ENCODE assay signal across 8 cellular contexts in the genomic region with DNA sequence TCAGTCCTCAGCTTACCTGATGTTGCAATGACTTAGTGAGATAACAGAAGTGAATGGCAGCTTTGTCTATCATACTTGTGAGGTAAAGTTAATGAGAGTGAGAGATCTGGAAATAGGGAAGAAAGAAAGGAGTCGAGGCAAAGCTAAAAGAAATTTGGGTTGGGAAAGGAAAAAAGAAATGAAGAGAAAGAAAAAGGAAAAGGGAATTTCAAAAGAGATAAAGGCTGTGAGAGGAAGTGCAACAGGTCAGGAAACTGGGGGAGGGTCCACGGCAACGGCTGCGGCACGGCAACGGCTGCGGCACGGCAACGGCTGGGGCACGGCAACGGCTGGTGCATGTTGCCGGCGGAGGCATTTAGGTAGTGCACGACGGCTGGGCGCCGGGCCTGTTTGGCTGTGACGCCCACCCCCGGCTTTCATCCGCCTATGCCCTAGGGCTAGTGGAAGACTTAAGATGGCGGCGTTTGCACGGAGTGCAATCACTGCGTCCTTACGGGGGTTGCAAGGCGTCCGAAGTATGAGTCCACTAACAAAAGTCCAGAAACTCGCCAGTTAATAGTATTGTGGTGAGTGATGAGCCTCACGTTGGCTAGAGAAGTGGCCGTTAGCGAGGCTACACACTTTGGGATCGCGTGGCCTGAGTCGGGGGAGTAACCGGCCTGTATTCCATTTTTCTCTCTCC.
DNase-seq lines count a peak whose midpoint lies in the region; ATAC-seq and TF ChIP-seq lines count a peak whose summit lies in the region.

No MANE protein-coding gene starts in this region.

- H3K36me3 Mint-ChIP-seq in CD4-positive, CD25-positive, alpha-beta regulatory T cell = peaks cover 17% of the 10 kb centered on the region
- H3K36me3 Mint-ChIP-seq in activated CD4-positive, alpha-beta memory T cell treated with anti-CD3 and anti-CD28 coated beads, Interleukin-2, amount 10 ng/mL, durations not matched to agents 7 days and 5 days (ENCODE audit: low read depth) = peaks cover 19% of the 10 kb centered on the region

- ATAC-seq in CD4-positive, CD25-positive, alpha-beta regulatory T cell (ENCODE audit: low read depth in 2 of 2) = peak; percentile 99 to 100
- ATAC-seq in GM19397 (IDR thresholded peaks at IDR 0.05; ENCODE audit: unreplicated experiment) (peak; percentile 98), HG03565 (IDR thresholded peaks at IDR 0.05; ENCODE audit: unreplicated experiment) (peak; percentile 99), lower lobe of right lung (peak; percentile 100)

- DNase-seq in CD4-positive, CD25-positive, alpha-beta regulatory T cell = peak; percentile 69 to 96 (median 90)
- DNase-seq in NCI-H748 treated with DMSO at 0.1 percent for 48 hours (lab: John Stamatoyannopoulos, UW) = peak; percentile 68
- DNase-seq in activated CD4-positive, alpha-beta memory T cell treated with anti-CD3 and anti-CD28 coated beads, Interleukin-2, amount 10 ng/mL, durations not matched to agents 7 days and 5 days = peak; percentile 86
- peak; percentile 85 for DNase-seq in effector CD4-positive, alpha-beta T cell
- peak; percentile 90 for DNase-seq in lower lobe of right lung
- DNase-seq in stimulated activated CD4-positive, alpha-beta T cell treated with anti-CD3 and anti-CD28 coated beads, TNF-alpha, amount 100 ng/mL, for 24 hours (ENCODE audit: low read depth in 3 of 3) = peak; percentile 71 to 78 (median 73)

- H3K27ac Mint-ChIP-seq in CD4-positive, CD25-positive, alpha-beta regulatory T cell = peak overlapping the region; percentile 99
- peak overlapping the region; percentile 93 for H3K27ac Mint-ChIP-seq in activated CD4-positive, alpha-beta memory T cell treated with anti-CD3 and anti-CD28 coated beads, Interleukin-2, amount 10 ng/mL, durations not matched to agents 7 days and 5 days

- peaks cover 8 to 49% (median 11%) of the 10 kb centered on the region in 4 donors for H3K4me1 Mint-ChIP-seq in CD4-positive, CD25-positive, alpha-beta regulatory T cell
- peaks cover 19% of the 10 kb centered on the region for H3K4me1 Mint-ChIP-seq in activated CD4-positive, alpha-beta memory T cell treated with anti-CD3 and anti-CD28 coated beads, Interleukin-2, amount 10 ng/mL, durations not matched to agents 7 days and 5 days

- no peaks in the 10 kb centered on the region for H3K9me3 ChIP-seq in CD4-positive, CD25-positive, alpha-beta regulatory T cell (ENCODE audit: control insufficient read depth in 2 of 2, low read length in 2 of 2)
- no peaks in the 10 kb centered on the region for H3K9me3 ChIP-seq in lower lobe of right lung

- H3K9me3 Mint-ChIP-seq in CD4-positive, CD25-positive, alpha-beta regulatory T cell = no peaks in the 10 kb centered on the region
- no peaks in the 10 kb centered on the region for H3K9me3 Mint-ChIP-seq in activated CD4-positive, alpha-beta memory T cell treated with anti-CD3 and anti-CD28 coated beads, Interleukin-2, amount 10 ng/mL, durations not matched to agents 7 days and 5 days

- CTCF ChIA-PET in activated CD4-positive, alpha-beta memory T cell treated with anti-CD3 and anti-CD28 coated beads, Interleukin-2, amount 10 ng/mL, durations not matched to agents 7 days and 5 days (lab: Charles Lee) = interaction anchor here (0.9 kb wide), 1 partner anchor 49 kb away, joined by 3 read pairs; no protein-coding TSS in a partner anchor

- POLR2A ChIA-PET in activated CD4-positive, alpha-beta memory T cell treated with anti-CD3 and anti-CD28 coated beads, Interleukin-2, amount 10 ng/mL, durations not matched to agents 7 days and 5 days (lab: Charles Lee) = interaction anchor here (0.6 kb wide), 1 partner anchor 664 kb away, joined by 3 read pairs; no protein-coding TSS in a partner anchor

- peaks cover 12% of the 10 kb centered on the region for H3K4me1 ChIP-seq in CD4-positive, CD25-positive, alpha-beta regulatory T cell (ENCODE audit: control insufficient read depth, insufficient read depth, low read length, poor library complexity, severe bottlenecking)
- no peaks in the 10 kb centered on the region for H3K4me1 ChIP-seq in lower lobe of right lung

- H3K36me3 ChIP-seq in CD4-positive, CD25-positive, alpha-beta regulatory T cell (ENCODE audit: control insufficient read depth, insufficient read depth, low read length) = no peaks in the 10 kb centered on the region
- peaks cover 16% of the 10 kb centered on the region for H3K36me3 ChIP-seq in lower lobe of right lung

- intact Hi-C loops in lower lobe of right lung (cut with DNase I) = no loop called here

- H3K27ac ChIP-seq in CD4-positive, CD25-positive, alpha-beta regulatory T cell (ENCODE audit: insufficient read depth, low read length, poor library complexity, severe bottlenecking) = peak overlapping the region; percentile 81
- H3K27ac ChIP-seq in lower lobe of right lung = peak overlapping the region; percentile 90

- H3K4me3 ChIP-seq in CD4-positive, CD25-positive, alpha-beta regulatory T cell (ENCODE audit: low read depth, low read length) = peak overlapping the region; percentile 99
- peak overlapping the region; percentile 67 for H3K4me3 ChIP-seq in lower lobe of right lung

- H3K4me3 Mint-ChIP-seq in CD4-positive, CD25-positive, alpha-beta regulatory T cell = peak overlapping the region; percentile 95 to 99 (median 96)
- H3K4me3 Mint-ChIP-seq in activated CD4-positive, alpha-beta memory T cell treated with anti-CD3 and anti-CD28 coated beads, Interleukin-2, amount 10 ng/mL, durations not matched to agents 7 days and 5 days = peak overlapping the region; percentile 93

- no peak for TF ChIP-seq CTCF in lower lobe of right lung (IDR thresholded peaks at IDR 0.05)

- H3K27me3 Mint-ChIP-seq in CD4-positive, CD25-positive, alpha-beta regulatory T cell = peaks cover 8% of the 10 kb centered on the region
- H3K27me3 Mint-ChIP-seq in activated CD4-positive, alpha-beta memory T cell treated with anti-CD3 and anti-CD28 coated beads, Interleukin-2, amount 10 ng/mL, durations not matched to agents 7 days and 5 days = peaks cover 2% of the 10 kb centered on the region

- H3K27me3 ChIP-seq in CD4-positive, CD25-positive, alpha-beta regulatory T cell (ENCODE audit: control insufficient read depth, insufficient read depth, low read length) = no peaks in the 10 kb centered on the region
- H3K27me3 ChIP-seq in lower lobe of right lung (ENCODE audit: low read depth) = no peaks in the 10 kb centered on the region

Comparison
In these comparisons a context has a peak if more than half of its experiments do, and no peak if none do; other contexts are left out.
1. Peak in every context shown above with its lines: DNase-seq, ATAC-seq, H3K4me3 ChIP-seq and H3K27ac ChIP-seq.